ENCODE assay signal across 9 cellular contexts in genomic region chr16:22353188-22353919, GRCh38. TPM values are rescaled to one million over a fixed set of nuclear protein-coding genes. Genes with fewer than 3 reads are reported as not detected.
DNase-seq lines count a peak whose midpoint lies in the region; ATAC-seq lines count a peak whose summit lies in the region.
"Had no signal": no experiment of that assay in that cellular context is flagged by ENCODE, and none has a peak within 500 bp of the region (broad histone marks: within the 10 kb centered on the region; RNA-seq: fewer than 3 reads in every experiment).

No MANE protein-coding gene starts in this region.

- H3K4me1 ChIP-seq in thymus (ENCODE audit: control insufficient read depth, insufficient read depth, low read length), result peaks cover 11% of the 10 kb centered on the region

- peak overlapping the region; percentile 68 for H3K27ac ChIP-seq in thymus (ENCODE audit: low read depth)

- no peaks in the 10 kb centered on the region for H3K9me3 ChIP-seq in thymus (ENCODE audit: control insufficient read depth)

- peaks cover 55% of the 10 kb centered on the region for H3K4me1 Mint-ChIP-seq in activated naive CD4-positive, alpha-beta T cell treated with anti-CD3 and anti-CD28 coated beads for 36 hours (ENCODE audit: low read depth)

- no peaks in the 10 kb centered on the region for H3K27me3 Mint-ChIP-seq in activated naive CD4-positive, alpha-beta T cell treated with anti-CD3 and anti-CD28 coated beads for 36 hours (ENCODE audit: low read depth)
- H3K27me3 Mint-ChIP-seq: activated B cell treated with CpG ODN at 0.5 μM for 24 hours had no signal

- no peaks in the 10 kb centered on the region for H3K9me3 Mint-ChIP-seq in activated naive CD4-positive, alpha-beta T cell treated with anti-CD3 and anti-CD28 coated beads for 36 hours
- H3K9me3 Mint-ChIP-seq: activated B cell treated with CpG ODN at 0.5 μM for 24 hours had no signal

- peak; percentile 55 for DNase-seq in activated naive CD4-positive, alpha-beta T cell treated with anti-CD3 and anti-CD28 coated beads for 36 hours
- no peak for DNase-seq in activated naive CD4-positive, alpha-beta T cell treated with anti-CD3 and anti-CD28 coated beads, Interleukin-2, amount 50 U/mL, for 16 hours
- DNase-seq in SKM-1 (lab: John Stamatoyannopoulos, UW; ENCODE audit: unreplicated experiment) (peak; percentile 80), foreskin melanocyte (peak; percentile 32), cerebellar nuclear complex (lab: John Stamatoyannopoulos, UW) (no peak), NCI-H1694 (lab: John Stamatoyannopoulos, UW) (no peak)
- DNase-seq: activated B cell treated with CpG ODN at 0.5 μM for 24 hours had no signal

- no peaks in the 10 kb centered on the region for H3K27me3 ChIP-seq in thymus (ENCODE audit: control insufficient read depth, insufficient read depth)

- peaks cover 9% of the 10 kb centered on the region for H3K36me3 ChIP-seq in thymus (ENCODE audit: control insufficient read depth, insufficient read depth)

- no peak overlapping the region for H3K4me3 ChIP-seq in thymus (ENCODE audit: low read length)

- CTCF ChIA-PET in activated naive CD4-positive, alpha-beta T cell treated with anti-CD3 and anti-CD28 coated beads for 36 hours (lab: Charles Lee), result interaction anchor here (0.6 to 1.2 kb wide), 8 partner anchors 20 to 1532 kb away, joined by 3 to 4 read pairs (median 3); no protein-coding TSS in a partner anchor

- ATAC-seq in HG03521 (IDR thresholded peaks at IDR 0.05; ENCODE audit: unreplicated experiment), result no peak

- intact Hi-C loops in activated naive CD4-positive, alpha-beta T cell treated with anti-CD3 and anti-CD28 coated beads for 36 hours (cut with micrococcal nuclease), result loop anchor here (1.0 to 5.0 kb wide), 3 partner anchors 17 to 161 kb away; partner anchors contain the start of gene CDR2

- H3K27ac Mint-ChIP-seq in activated naive CD4-positive, alpha-beta T cell treated with anti-CD3 and anti-CD28 coated beads for 36 hours, result peak overlapping the region; percentile 96
- H3K27ac Mint-ChIP-seq: activated B cell treated with CpG ODN at 0.5 μM for 24 hours had no signal

- H3K36me3 Mint-ChIP-seq in activated naive CD4-positive, alpha-beta T cell treated with anti-CD3 and anti-CD28 coated beads for 36 hours (ENCODE audit: low read depth), result peaks cover 49% of the 10 kb centered on the region

- peak overlapping the region; percentile 18 for H3K4me3 Mint-ChIP-seq in activated naive CD4-positive, alpha-beta T cell treated with anti-CD3 and anti-CD28 coated beads for 36 hours
- H3K4me3 Mint-ChIP-seq: activated B cell treated with CpG ODN at 0.5 μM for 24 hours had no signal

- WGBS in thymus, result 58% methylated on average over 3 of the region's 3 CpGs

RNA-seq across cellular contexts. Expression of gene CDR2, which starts 21.1 kb away (rescaled TPM):
- 10 to 100 TPM; 42.5 to 42.8 TPM for total RNA-seq in activated naive CD4-positive, alpha-beta T cell treated with anti-CD3 and anti-CD28 coated beads for 36 hours
- 27.3 TPM for polyA plus RNA-seq in thymus

RNA-seq across cellular contexts. Expression of gene POLR3E, which starts 56.1 kb away (rescaled TPM):
- total RNA-seq in activated naive CD4-positive, alpha-beta T cell treated with anti-CD3 and anti-CD28 coated beads for 36 hours, result 10 to 100 TPM; 72.9 to 74.7 TPM
- polyA plus RNA-seq in thymus, result 27.4 TPM

Comparison
In these comparisons a context has a peak if more than half of its experiments do, and no peak if none do; other contexts are left out.
1. DNase-seq: peak in activated naive CD4-positive, alpha-beta T cell treated with anti-CD3 and anti-CD28 coated beads for 36 hours (single experiment), SKM-1 (single experiment) and foreskin melanocyte (single experiment); none in activated naive CD4-positive, alpha-beta T cell treated with anti-CD3 and anti-CD28 coated beads, Interleukin-2, amount 50 U/mL, for 16 hours (single experiment), cerebellar nuclear complex (0 of 2) and NCI-H1694 (single experiment).